Comparison of ENCODE assay signal across 24 cellular contexts in genomic region chr4:126993351-126993750, GRCh38.
"Had no signal": no experiment of that assay in that cellular context is flagged by ENCODE, and none has a peak within 500 bp of the region (broad histone marks: within the 10 kb centered on the region; RNA-seq: fewer than 3 reads in every experiment).

No MANE protein-coding gene starts in this region.

- H3K36me3 ChIP-seq: colonic mucosa, esophagus muscularis mucosa, esophagus squamous epithelium, gastrocnemius medialis, gastroesophageal sphincter, heart left ventricle, heart right ventricle had no signal

- H3K27ac ChIP-seq: colonic mucosa, coronary artery, dorsolateral prefrontal cortex, epithelial cell of prostate, esophagus muscularis mucosa, esophagus squamous epithelium, foreskin keratinocyte, gastrocnemius medialis, gastroesophageal sphincter, heart left ventricle, heart right ventricle had no signal

- H3K4me3 ChIP-seq: colonic mucosa, coronary artery, dorsolateral prefrontal cortex, esophagus muscularis mucosa, esophagus squamous epithelium, gastrocnemius medialis, gastroesophageal sphincter, heart left ventricle, heart right ventricle had no signal

- H3K4me1 ChIP-seq: colonic mucosa, esophagus muscularis mucosa, esophagus squamous epithelium, foreskin keratinocyte, gastrocnemius medialis, gastroesophageal sphincter, heart left ventricle had no signal

- DNase-seq: colonic mucosa; cortex of kidney; dermis blood vessel endothelial cell; dorsolateral prefrontal cortex; effector CD4-positive, alpha-beta T cell; effector CD8-positive, alpha-beta T cell; effector memory CD4-positive, alpha-beta T cell; effector memory CD8-positive, alpha-beta T cell; endodermal cell; erythroblast; esophagus squamous epithelium; foreskin fibroblast; foreskin keratinocyte; foreskin melanocyte; gastrocnemius medialis; glutamatergic neuron; head of caudate nucleus; heart left ventricle; heart right ventricle had no signal

- H3K27me3 ChIP-seq: colonic mucosa, dorsolateral prefrontal cortex, esophagus muscularis mucosa, esophagus squamous epithelium, foreskin keratinocyte, gastrocnemius medialis, gastroesophageal sphincter, heart left ventricle, heart right ventricle had no signal

- ATAC-seq: effector memory CD8-positive, alpha-beta T cell; esophagus mucosa; foreskin keratinocyte; gastrocnemius medialis; gastroesophageal sphincter; heart left ventricle; heart right ventricle had no signal

- H3K9me3 ChIP-seq: colonic mucosa, esophagus muscularis mucosa, esophagus squamous epithelium, gastrocnemius medialis, gastroesophageal sphincter had no signal
